ENCODE assay signal across 1 cellular context in genomic region chr12:14931791-14932560, GRCh38.
TF ChIP-seq lines count a peak whose summit lies in the region.

No MANE protein-coding gene starts in this region.

TF ChIP-seq in IMR-90, 13 proteins besides CTCF, POLR2A, EP300 and RAD21:
- TF ChIP-seq NFE2L2 (IDR thresholded peaks at IDR 0.05; ENCODE audit: low read depth, low read length) (no peak), MAZ (IDR thresholded peaks at IDR 0.05; ENCODE audit: borderline replicate concordance, low read depth, low read length) (no peak), RFX5 (IDR thresholded peaks at IDR 0.05; ENCODE audit: low read depth, low read length) (no peak), MXI1 (IDR thresholded peaks at IDR 0.05; ENCODE audit: borderline replicate concordance, low read depth, low read length) (no peak), CEBPB (IDR thresholded peaks at IDR 0.05; ENCODE audit: low read depth, low read length) (no peak), RCOR1 (IDR thresholded peaks at IDR 0.05; ENCODE audit: insufficient replicate concordance, low read length) (no peak), BHLHE40 (IDR thresholded peaks at IDR 0.05; ENCODE audit: low read depth, low read length) (no peak), FOS (IDR thresholded peaks at IDR 0.05; ENCODE audit: low read depth, low read length) (no peak), MAFK (IDR thresholded peaks at IDR 0.05; ENCODE audit: low read depth, low read length) (no peak), ELK1 (IDR thresholded peaks at IDR 0.05; ENCODE audit: borderline replicate concordance, low read depth, low read length) (no peak), SMC3 (IDR thresholded peaks at IDR 0.05; ENCODE audit: low read depth, low read length) (no peak), CHD1 (IDR thresholded peaks at IDR 0.05; ENCODE audit: low read depth, low read length) (no peak), USF2 (IDR thresholded peaks at IDR 0.05; ENCODE audit: low read depth, low read length) (no peak)
